Comparison of ENCODE assay signal across 20 cellular contexts in genomic region chr3:29581311-29581710, GRCh38.
DNase-seq lines count a peak whose midpoint lies in the region; ATAC-seq and TF ChIP-seq lines count a peak whose summit lies in the region.
"Had no signal": no experiment of that assay in that cellular context is flagged by ENCODE, and none has a peak within 500 bp of the region (broad histone marks: within the 10 kb centered on the region; RNA-seq: fewer than 3 reads in every experiment).

No MANE protein-coding gene starts in this region.

- no peak overlapping the region for H2BK120ac ChIP-seq in IMR-90 (ENCODE audit: low read depth, low read length)

- ATAC-seq in IMR-90 (ENCODE audit: low read depth), result peak; percentile 80
- ATAC-seq in HG03135 (IDR thresholded peaks at IDR 0.05; ENCODE audit: unreplicated experiment), result no peak
- ATAC-seq: Panc1 had no signal

- H2BK5ac ChIP-seq in IMR-90 (ENCODE audit: low read depth, low read length, poor library complexity, severe bottlenecking), result no peak overlapping the region

- H3K4me1 ChIP-seq in IMR-90 (ENCODE audit: control insufficient read depth, insufficient read depth, low read length), result peaks cover 4% of the 10 kb centered on the region
- peaks cover 21% of the 10 kb centered on the region for H3K4me1 ChIP-seq in smooth muscle cell (ENCODE audit: low read depth)
- H3K4me1 ChIP-seq in ascending aorta, result peaks cover 0 to 10% of the 10 kb centered on the region in 2 donors

- no peak overlapping the region for H3K4me3 ChIP-seq in IMR-90 (ENCODE audit: insufficient read depth, low read depth, low read length)
- H3K4me3 ChIP-seq in fibroblast of mammary gland (ENCODE audit: control insufficient read depth, low read depth, low read length), result no peak overlapping the region
- no peak overlapping the region for H3K4me3 ChIP-seq in smooth muscle cell
- no peak overlapping the region for H3K4me3 ChIP-seq in ascending aorta

- H4K91ac ChIP-seq in IMR-90 (ENCODE audit: insufficient read depth, low read depth, low read length), result no peak overlapping the region

- 0 out of 2 replicates have a peak, but pooled peaks cover 4% of the 10 kb centered on the region for H4K20me1 ChIP-seq in IMR-90 (ENCODE audit: insufficient read depth, low read length)
- H4K20me1 ChIP-seq in smooth muscle cell (ENCODE audit: low read depth), result peaks cover 1% of the 10 kb centered on the region

- no peak overlapping the region for H3K14ac ChIP-seq in IMR-90 (replicated peaks; ENCODE audit: low read depth, low read length)

- dilution Hi-C loops in IMR-90 (cut with HindIII; ENCODE audit: low sequenced_read_pairs, unreplicated experiment), result no loop called here

- TF ChIP-seq POLR2A in IMR-90 (IDR thresholded peaks at IDR 0.05; ENCODE audit: low read depth, low read length), result no peak

- H3K18ac ChIP-seq in IMR-90 (ENCODE audit: low read depth, low read length), result no peak overlapping the region

- H3K9ac ChIP-seq in IMR-90 (ENCODE audit: low read depth, low read length) (no peak overlapping the region), smooth muscle cell (ENCODE audit: low read depth) (no peak overlapping the region)

- H3K56ac ChIP-seq in IMR-90 (ENCODE audit: extremely low read depth, insufficient read depth, low read length), result no peak overlapping the region

- no CpG with 5 or more reads among the region's 1 CpG for WGBS in IMR-90 (ENCODE audit: extremely low coverage in 2 of 2, insufficient read length in 1 of 2), 2 experiments
- WGBS in smooth muscle cell (ENCODE audit: low lambda C conversion rate), result 56% methylated on average over 1 of the region's 1 CpG

- DNase-seq in ELR (ENCODE audit: low read depth), result peak; percentile 8
- peak; percentile 72 for DNase-seq in IMR-90
- peak; percentile 40 for DNase-seq in fibroblast of mammary gland (ENCODE audit: low read depth)
- DNase-seq in smooth muscle cell (lab: John Stamatoyannopoulos, UW; ENCODE audit: unreplicated experiment), result no peak
- no peak for DNase-seq in ascending aorta (ENCODE audit: low spot score in 2 of 2)
- no peak for DNase-seq in T1000 (lab: John Stamatoyannopoulos, UW)
- DNase-seq: CD8-positive, alpha-beta memory T cell; GDM1; KBM-7; NCI-H1092; NCI-H1436; NCI-H187 treated with DMSO at 0.1 percent for 48 hours; NCI-H2107; NCI-H226; NCI-H510A treated with DMSO at 0.1 percent for 48 hours; NCI-H774; NK-92 treated with Interleukin-12 subunit alpha and Interleukin-12 subunit beta, amount 100 ng/mL, for 24 hours had no signal

- CTCF ChIA-PET in IMR-90 (lab: Yijun Ruan, JAX), result no interaction called here

- H2BK20ac ChIP-seq in IMR-90 (ENCODE audit: low read depth, low read length), result no peak overlapping the region

- H2AFZ ChIP-seq in IMR-90 (replicated peaks; ENCODE audit: low read length, poor library complexity) (no peak overlapping the region), smooth muscle cell (ENCODE audit: low read depth) (no peak overlapping the region)

- in situ Hi-C loops in IMR-90 (cut with MboI; ENCODE audit: low sequenced_read_pairs), result no loop called here

- no peak overlapping the region for H2AK9ac ChIP-seq in IMR-90 (replicated peaks; ENCODE audit: low read depth, low read length, poor library complexity)

- intact Hi-C loops in IMR-90 (cut with micrococcal nuclease) (no loop called here), ascending aorta (cut with DNase I) (no loop called here)

- no TSS peak for BruUV-seq in IMR-90 (replicated peaks; lab: Mats Ljungman, UMichigan)

- H3K9me3 ChIP-seq in IMR-90 (ENCODE audit: control insufficient read depth, insufficient read depth, low read length) (no peaks in the 10 kb centered on the region), smooth muscle cell (replicated peaks; ENCODE audit: low read depth) (no peaks in the 10 kb centered on the region), ascending aorta (no peaks in the 10 kb centered on the region)

- 0 out of 2 replicates have a peak, but pooled peaks cover 5% of the 10 kb centered on the region for H3K9me1 ChIP-seq in IMR-90 (ENCODE audit: insufficient read depth, low read length)

- peaks cover 36% of the 10 kb centered on the region for H3K79me2 ChIP-seq in smooth muscle cell (ENCODE audit: low read depth)

- POLR2A ChIA-PET in IMR-90 (lab: Charles Lee; ENCODE audit: unreplicated experiment), result no interaction called here

- TF ChIP-seq RAD21 in IMR-90 (IDR thresholded peaks at IDR 0.05; ENCODE audit: low read length), result no peak

- H3F3A ChIP-seq in smooth muscle cell (ENCODE audit: low read depth), result peaks cover 18% of the 10 kb centered on the region

- H3K4me2 ChIP-seq in IMR-90 (ENCODE audit: low read depth, low read length) (no peak overlapping the region), smooth muscle cell (no peak overlapping the region)

- H3K79me1 ChIP-seq in IMR-90 (ENCODE audit: low read depth in 1 of 2, low read length in 2 of 2), result peaks cover 20 to 29% of the 10 kb centered on the region in 2 experiments

- no peak for TF ChIP-seq CTCF in IMR-90 (conservative IDR thresholded peaks at IDR 0.05; ENCODE audit: low read depth, low read length)
- TF ChIP-seq CTCF in fibroblast of mammary gland (conservative IDR thresholded peaks at IDR 0.05; ENCODE audit: control insufficient read depth, insufficient read depth, low read depth, low read length), result no peak
- TF ChIP-seq CTCF in smooth muscle cell (IDR thresholded peaks at IDR 0.05; ENCODE audit: borderline replicate concordance, insufficient read depth, poor library complexity, severe bottlenecking), result no peak
- no peak for TF ChIP-seq CTCF in ascending aorta (IDR thresholded peaks at IDR 0.05)

- H2BK15ac ChIP-seq in IMR-90 (ENCODE audit: low read depth, low read length), result no peak overlapping the region

- no peaks in the 10 kb centered on the region for H3K27me3 ChIP-seq in IMR-90 (ENCODE audit: control insufficient read depth, insufficient read depth, low read length)
- no peaks in the 10 kb centered on the region for H3K27me3 ChIP-seq in smooth muscle cell (ENCODE audit: low read depth)
- H3K27me3 ChIP-seq in ascending aorta, result no peaks in the 10 kb centered on the region

- no peak overlapping the region for H4K8ac ChIP-seq in IMR-90 (ENCODE audit: low read depth in 2 of 2, low read length in 2 of 2)

- no peak overlapping the region; the same call in 1 of the 2 replicates for H3K23ac ChIP-seq in IMR-90 (ENCODE audit: low read depth, low read length)

- no peak overlapping the region for H2AK5ac ChIP-seq in IMR-90 (ENCODE audit: low read depth, low read length)

- H3K36me3 ChIP-seq in IMR-90 (ENCODE audit: control insufficient read depth, insufficient read depth, low read length) (no peaks in the 10 kb centered on the region), smooth muscle cell (ENCODE audit: low read depth) (no peaks in the 10 kb centered on the region), ascending aorta (no peaks in the 10 kb centered on the region)

- no peak overlapping the region for H4K5ac ChIP-seq in IMR-90 (ENCODE audit: low read depth, low read length)

- no peak overlapping the region for H3K27ac ChIP-seq in IMR-90 (ENCODE audit: insufficient read depth, low read length)
- H3K27ac ChIP-seq in smooth muscle cell (ENCODE audit: low read depth), result peak overlapping the region; percentile 26
- no peak overlapping the region for H3K27ac ChIP-seq in ascending aorta
- H3K27ac ChIP-seq: C4-2B had no signal

- no peak overlapping the region for H3K4ac ChIP-seq in IMR-90 (ENCODE audit: low read depth, low read length)

TF ChIP-seq in IMR-90, 13 proteins besides CTCF, POLR2A, EP300 and RAD21:
- TF ChIP-seq FOS (IDR thresholded peaks at IDR 0.05; ENCODE audit: low read depth, low read length) (peak; percentile 11; the same call in 1 of the 2 replicates), RCOR1 (IDR thresholded peaks at IDR 0.05; ENCODE audit: insufficient replicate concordance, low read length) (no peak)

Comparison
In these comparisons a context has a peak if more than half of its experiments do, and no peak if none do; other contexts are left out.
1. DNase-seq: peak in ELR (single experiment), IMR-90 (single experiment) and fibroblast of mammary gland (single experiment); none in smooth muscle cell (single experiment), ascending aorta (0 of 2) and T1000 (single experiment).